In genomic region chr5:154892370-154892771, GRCh38 we compare ENCODE assay signal across 16 cellular contexts. TPM values are rescaled to one million over a fixed set of nuclear protein-coding genes. Genes with fewer than 3 reads are reported as not detected.
"Had no signal": no experiment of that assay in that cellular context is flagged by ENCODE, and none has a peak within 500 bp of the region (broad histone marks: within the 10 kb centered on the region; RNA-seq: fewer than 3 reads in every experiment).

No MANE protein-coding gene starts in this region.

- H3K4me1 ChIP-seq: esophagus muscularis mucosa, vagina had no signal

- H3K4me3 ChIP-seq: coronary artery, esophagus muscularis mucosa, vagina had no signal

- H3K4me1 Mint-ChIP-seq: activated B cell treated with CpG ODN at 0.5 μM for 24 hours, mesothelial cell of epicardium had no signal

- H3K4me3 Mint-ChIP-seq: activated B cell treated with CpG ODN at 0.5 μM for 24 hours; activated CD8-positive, alpha-beta T cell treated with anti-CD3 and anti-CD28 coated beads for 36 hours; mesothelial cell of epicardium; natural killer cell treated with Interleukin-12 subunit alpha and Interleukin-12 subunit beta and Interleukin-15 and Interleukin-18, amount 100 ng/mL, for 72 hours had no signal

- H3K27ac Mint-ChIP-seq: activated B cell treated with CpG ODN at 0.5 μM for 24 hours; activated CD8-positive, alpha-beta T cell treated with anti-CD3 and anti-CD28 coated beads for 36 hours; mesothelial cell of epicardium; natural killer cell treated with Interleukin-12 subunit alpha and Interleukin-12 subunit beta and Interleukin-15 and Interleukin-18, amount 100 ng/mL, for 72 hours had no signal

- H3K27me3 ChIP-seq: esophagus muscularis mucosa, vagina had no signal

- H3K9me3 ChIP-seq: vagina had no signal

- H3K27me3 Mint-ChIP-seq: activated B cell treated with CpG ODN at 0.5 μM for 24 hours; activated CD8-positive, alpha-beta T cell treated with anti-CD3 and anti-CD28 coated beads for 36 hours; natural killer cell treated with Interleukin-12 subunit alpha and Interleukin-12 subunit beta and Interleukin-15 and Interleukin-18, amount 100 ng/mL, for 72 hours had no signal

- H3K9me3 Mint-ChIP-seq: activated B cell treated with CpG ODN at 0.5 μM for 24 hours; natural killer cell treated with Interleukin-12 subunit alpha and Interleukin-12 subunit beta and Interleukin-15 and Interleukin-18, amount 100 ng/mL, for 72 hours had no signal

- DNase-seq: activated B cell treated with CpG ODN at 0.5 μM for 24 hours; activated CD4-positive, alpha-beta T cell treated with anti-CD3 and anti-CD28 coated beads for 4 hours; activated CD8-positive, alpha-beta T cell treated with anti-CD3 and anti-CD28 coated beads for 36 hours; activated effector memory CD4-positive, alpha-beta T cell treated with Interleukin-2 at 50 U/mL for 16 hours; activated naive CD4-positive, alpha-beta T cell treated with anti-CD3 and anti-CD28 coated beads, Interleukin-2, amount 50 U/mL, for 16 hours; activated T-cell treated with anti-CD3 and anti-CD28 coated beads, Interleukin-2, amount 50 U/mL, for 48 hours; aorta; stimulated activated CD8-positive, alpha-beta memory T cell treated with anti-CD3 and anti-CD28 coated beads, Interleukin-4, amount 100 ng/mL, for 48 hours; stimulated activated naive CD4-positive, alpha-beta T cell treated with Interleukin-2 at 50 U/mL for 16 hours; T-helper 1 cell; T-helper 9 cell had no signal

- H3K27ac ChIP-seq: coronary artery, esophagus muscularis mucosa, vagina had no signal

- ATAC-seq: activated CD8-positive, alpha-beta T cell treated with anti-CD3 and anti-CD28 coated beads for 36 hours; natural killer cell treated with Interleukin-12 subunit alpha and Interleukin-12 subunit beta and Interleukin-15 and Interleukin-18, amount 100 ng/mL, for 72 hours had no signal

RNA-seq across cellular contexts. Expression of gene FAXDC2, which starts 42.0 kb away (rescaled TPM):
- total RNA-seq: activated B cell treated with CpG ODN at 0.5 μM for 24 hours; activated CD8-positive, alpha-beta T cell treated with anti-CD3 and anti-CD28 coated beads for 36 hours; natural killer cell treated with Interleukin-12 subunit alpha and Interleukin-12 subunit beta and Interleukin-15 and Interleukin-18, amount 100 ng/mL, for 72 hours had no signal
